In genomic region chr7:22672892-22673637, GRCh38 we compare ENCODE assay signal across 8 cellular contexts. TPM values are rescaled to one million over a fixed set of nuclear protein-coding genes. Genes with fewer than 3 reads are reported as not detected.
DNase-seq lines count a peak whose midpoint lies in the region; ATAC-seq, FAIRE-seq and TF ChIP-seq lines count a peak whose summit lies in the region.

No MANE protein-coding gene starts in this region.

- peaks cover 2% of the 10 kb centered on the region for H3K79me1 ChIP-seq in trophoblast cell (ENCODE audit: low read length)

- H4K91ac ChIP-seq in trophoblast cell (ENCODE audit: low read depth, low read length) = no peak overlapping the region

- FAIRE-seq in GM12891 (lab: Jason Lieb, UNC) = peak; percentile 87

- H3K36me3 Mint-ChIP-seq in activated T-cell treated with anti-CD3 and anti-CD28 coated beads, Interleukin-2, amount 50 U/mL, for 24 hours (ENCODE audit: low read depth) = no peaks in the 10 kb centered on the region

- no peak overlapping the region for H3K4me2 ChIP-seq in trophoblast cell (ENCODE audit: low read length)

- H3K4me3 ChIP-seq in astrocyte of the spinal cord (ENCODE audit: low read depth, low read length) (no peak overlapping the region), trophoblast cell (ENCODE audit: low read depth, low read length) (no peak overlapping the region)

- no peak overlapping the region for H2AK5ac ChIP-seq in trophoblast cell (ENCODE audit: low read length)

- H2BK5ac ChIP-seq in trophoblast cell (ENCODE audit: low read depth, low read length, poor library complexity) = no peak overlapping the region

- H4K8ac ChIP-seq in trophoblast cell (ENCODE audit: low read depth, low read length) = no peak overlapping the region

- no peaks in the 10 kb centered on the region for H3K27me3 Mint-ChIP-seq in activated T-cell treated with anti-CD3 and anti-CD28 coated beads, Interleukin-2, amount 50 U/mL, for 24 hours

- H3K36me3 ChIP-seq in trophoblast cell (ENCODE audit: control insufficient read depth in 1 of 2, insufficient read depth in 2 of 2, low read length in 2 of 2) = no peaks in the 10 kb centered on the region

- H3K9me3 Mint-ChIP-seq in activated T-cell treated with anti-CD3 and anti-CD28 coated beads, Interleukin-2, amount 50 U/mL, for 24 hours = peaks cover 7% of the 10 kb centered on the region

- H3K9me3 ChIP-seq in trophoblast cell (ENCODE audit: insufficient read depth, low read depth, low read length) = no peaks in the 10 kb centered on the region

- no peak overlapping the region for H2BK120ac ChIP-seq in trophoblast cell (ENCODE audit: insufficient read depth, low read length, poor library complexity)

- in situ Hi-C loops in astrocyte of the spinal cord (cut with HindIII; ENCODE audit: low sequenced_read_pairs) = no loop called here

- no CpG with 5 or more reads among the region's 6 CpGs for WGBS in trophoblast cell (ENCODE audit: extremely low coverage, insufficient coverage, insufficient read length)

- no peaks in the 10 kb centered on the region for H3K79me2 ChIP-seq in trophoblast cell (ENCODE audit: control insufficient read depth, insufficient read depth, low read length, poor library complexity)

- H3K4ac ChIP-seq in trophoblast cell (ENCODE audit: low read depth, low read length) = no peak overlapping the region

- no peak overlapping the region for H3K9ac ChIP-seq in trophoblast cell (ENCODE audit: low read length)

- no peak overlapping the region for H3K4me3 Mint-ChIP-seq in activated T-cell treated with anti-CD3 and anti-CD28 coated beads, Interleukin-2, amount 50 U/mL, for 24 hours

- H3K4me1 ChIP-seq in trophoblast cell (ENCODE audit: control insufficient read depth in 1 of 2, insufficient read depth in 2 of 2, low read length in 2 of 2) = peaks cover 11 to 13% of the 10 kb centered on the region in 2 experiments

- no peak overlapping the region for H3K14ac ChIP-seq in trophoblast cell (ENCODE audit: low read length)

- no peak overlapping the region for H3K23ac ChIP-seq in trophoblast cell (ENCODE audit: low read length)

- ATAC-seq in GM21367 (IDR thresholded peaks at IDR 0.05; ENCODE audit: unreplicated experiment) (peak; percentile 86), HG03378 (IDR thresholded peaks at IDR 0.05; ENCODE audit: unreplicated experiment) (peak; percentile 86)

- H2AFZ ChIP-seq in trophoblast cell (ENCODE audit: insufficient read depth, low read length, poor library complexity) = no peak overlapping the region

- no peak overlapping the region for H3K27ac ChIP-seq in trophoblast cell (ENCODE audit: low read depth, low read length)

- no peak overlapping the region for H3K18ac ChIP-seq in trophoblast cell (ENCODE audit: low read length)

- H4K12ac ChIP-seq in trophoblast cell (ENCODE audit: low read depth, low read length) = no peak overlapping the region

- peak; percentile 21 for DNase-seq in GM12891 (ENCODE audit: insufficient read length, low spot score)
- peak; percentile 57 for DNase-seq in astrocyte of the spinal cord (ENCODE audit: low read depth, low spot score)
- no peak for DNase-seq in stimulated activated CD4-positive, alpha-beta T cell treated with anti-CD3 and anti-CD28 coated beads, Interleukin-1b, Interleukin-23, amount 100 ng/mL, for 48 hours
- no peak for DNase-seq in trophoblast cell
- no peak for DNase-seq in NCI-H2196 (lab: John Stamatoyannopoulos, UW; ENCODE audit: unreplicated experiment)
- no peak for DNase-seq in activated T-cell treated with anti-CD3 and anti-CD28 coated beads, Interleukin-2, amount 50 U/mL, for 24 hours

- H2BK12ac ChIP-seq in trophoblast cell (ENCODE audit: low read length) = no peak overlapping the region

- no peak for TF ChIP-seq CTCF in astrocyte of the spinal cord (IDR thresholded peaks at IDR 0.05; ENCODE audit: low read depth, low read length)

- H3K4me1 Mint-ChIP-seq in activated T-cell treated with anti-CD3 and anti-CD28 coated beads, Interleukin-2, amount 50 U/mL, for 24 hours (ENCODE audit: low read depth) = peaks cover 55% of the 10 kb centered on the region

- H3K27ac Mint-ChIP-seq in activated T-cell treated with anti-CD3 and anti-CD28 coated beads, Interleukin-2, amount 50 U/mL, for 24 hours = no peak overlapping the region

- TF ChIP-seq POLR2A in GM12891 (IDR thresholded peaks at IDR 0.05; ENCODE audit: low read depth, low read length) = no peak

- no peaks in the 10 kb centered on the region for H3K27me3 ChIP-seq in trophoblast cell (ENCODE audit: insufficient read depth, low read length)

TF ChIP-seq in GM12891, 5 proteins besides CTCF, POLR2A, EP300 and RAD21:
- TF ChIP-seq SPI1 (IDR thresholded peaks at IDR 0.05; ENCODE audit: low read depth, low read length) = no peak
- no peak for TF ChIP-seq POLR2AphosphoS5 (IDR thresholded peaks at IDR 0.05; ENCODE audit: low read depth, low read length)
- TF ChIP-seq POU2F2 (IDR thresholded peaks at IDR 0.05; ENCODE audit: low read depth, low read length) = peak; percentile 31; the same call in 1 of the 2 replicates
- TF ChIP-seq TAF1 (IDR thresholded peaks at IDR 0.05; ENCODE audit: low read depth, low read length) = no peak
- TF ChIP-seq PAX5 (IDR thresholded peaks at IDR 0.05; ENCODE audit: insufficient read depth, low read length, severe bottlenecking) = peak; percentile 34
TF ChIP-seq in GM12891: peak in this region for 2.

RNA-seq across cellular contexts. Expression of gene IL6, which starts 53.9 kb away (rescaled TPM):
- 0.69 TPM for polyA plus RNA-seq in GM12891 (2012; ENCODE audit: low read depth, missing spikeins)
- polyA plus RNA-seq in trophoblast cell (2013) = 11.5 and 15.6 TPM in 2 replicates

Comparison
In these comparisons a context has a peak if more than half of its experiments do, and no peak if none do; other contexts are left out.
1. DNase-seq: peak in GM12891 (single experiment) and astrocyte of the spinal cord (single experiment); none in stimulated activated CD4-positive, alpha-beta T cell treated with anti-CD3 and anti-CD28 coated beads, Interleukin-1b, Interleukin-23, amount 100 ng/mL, for 48 hours (single experiment), trophoblast cell (0 of 2), NCI-H2196 (single experiment) and activated T-cell treated with anti-CD3 and anti-CD28 coated beads, Interleukin-2, amount 50 U/mL, for 24 hours (single experiment).